In the genomic region with DNA sequence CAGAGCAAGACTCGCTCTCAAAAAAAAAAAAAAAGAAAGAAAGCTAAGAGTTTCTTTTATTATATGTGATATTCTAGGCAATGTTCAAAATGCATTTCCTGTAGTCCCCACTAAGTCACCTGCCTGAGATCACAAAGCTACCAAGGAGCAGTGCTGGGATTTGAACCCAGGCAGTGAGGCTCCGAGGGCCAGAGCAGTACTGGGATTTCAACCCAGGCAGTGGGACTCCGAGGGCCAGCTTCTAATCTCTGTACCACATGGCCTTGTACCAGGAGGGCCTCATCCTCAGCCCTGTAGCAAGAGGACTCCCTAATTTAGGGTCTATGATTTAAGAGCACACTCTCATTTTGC, we compare ENCODE assay signal across 8 cellular contexts. TPM values are rescaled to one million over a fixed set of nuclear protein-coding genes. Genes with fewer than 3 reads are reported as not detected.
DNase-seq lines count a peak whose midpoint lies in the region; ATAC-seq and TF ChIP-seq lines count a peak whose summit lies in the region.

No MANE protein-coding gene starts in this region.

- TF ChIP-seq EP300 in tibial nerve (IDR thresholded peaks at IDR 0.05) = no peak

- TF ChIP-seq CTCF in tibial nerve (IDR thresholded peaks at IDR 0.05) = no peak

- peak overlapping the region; percentile 71 for H3K27ac Mint-ChIP-seq in activated T-cell treated with anti-CD3 and anti-CD28 coated beads, Interleukin-2, amount 50 U/mL, for 72 hours

- peaks cover 0 to 5% of the 10 kb centered on the region in 2 donors for H3K36me3 Mint-ChIP-seq in activated T-cell treated with anti-CD3 and anti-CD28 coated beads, Interleukin-2, amount 50 U/mL, for 72 hours (ENCODE audit: insufficient read depth in 2 of 2)
- H3K36me3 Mint-ChIP-seq in activated T-cell treated with anti-CD3 and anti-CD28 coated beads, Interleukin-2, amount 50 U/mL, for 4 hours (ENCODE audit: insufficient read depth) = peaks cover 5% of the 10 kb centered on the region

- H3K4me1 Mint-ChIP-seq in activated T-cell treated with anti-CD3 and anti-CD28 coated beads, Interleukin-2, amount 50 U/mL, for 72 hours (ENCODE audit: low read depth) = peaks cover 54% of the 10 kb centered on the region
- peaks cover 56% of the 10 kb centered on the region for H3K4me1 Mint-ChIP-seq in activated T-cell treated with anti-CD3 and anti-CD28 coated beads, Interleukin-2, amount 50 U/mL, for 4 hours (ENCODE audit: low read depth)

- no peak for ATAC-seq in activated T-cell treated with anti-CD3 and anti-CD28 coated beads, Interleukin-2, amount 50 U/mL, for 72 hours (replicated peaks in 1 of 2)
- no peak for ATAC-seq in activated T-cell treated with anti-CD3 and anti-CD28 coated beads, Interleukin-2, amount 50 U/mL, for 4 hours
- ATAC-seq in esophagus mucosa = no peak

- H3K4me1 ChIP-seq in muscle layer of colon (ENCODE audit: insufficient read depth, low read length) (peaks cover 73% of the 10 kb centered on the region), tibial nerve (peaks cover 11 to 75% (median 71%) of the 10 kb centered on the region in 4 donors)

- no peak overlapping the region for H3K4me3 ChIP-seq in muscle layer of colon (ENCODE audit: low read depth in 1 of 2, low read length in 2 of 2)
- H3K4me3 ChIP-seq in tibial nerve = no peak overlapping the region

- TF ChIP-seq POLR2A in tibial nerve (IDR thresholded peaks at IDR 0.05) = no peak

- H3K36me3 ChIP-seq in muscle layer of colon (ENCODE audit: insufficient read depth, low read length) (peaks cover 4% of the 10 kb centered on the region), tibial nerve (peaks cover 0 to 3% (median 0%) of the 10 kb centered on the region in 3 donors)

- H3K4me3 Mint-ChIP-seq in activated T-cell treated with anti-CD3 and anti-CD28 coated beads, Interleukin-2, amount 50 U/mL, for 72 hours = peak overlapping the region in 1 of 2 donors; percentile 12
- no peak overlapping the region for H3K4me3 Mint-ChIP-seq in activated T-cell treated with anti-CD3 and anti-CD28 coated beads, Interleukin-2, amount 50 U/mL, for 4 hours

- H3K27ac ChIP-seq in caudate nucleus (ENCODE audit: low read depth, low read length) (peak overlapping the region; percentile 98), muscle layer of colon (ENCODE audit: low read depth, low read length) (peak overlapping the region; percentile 99), tibial nerve (peak overlapping the region; percentile 86 to 100 (median 96))

- H3K27me3 ChIP-seq in muscle layer of colon (ENCODE audit: control insufficient read depth in 1 of 2, insufficient read depth in 2 of 2, low read length in 2 of 2) (no peaks in the 10 kb centered on the region), tibial nerve (no peaks in the 10 kb centered on the region)

- H3K9ac ChIP-seq in muscle layer of colon (ENCODE audit: low read length) = peak overlapping the region; percentile 80

- WGBS in tibial nerve, 2 donors = 86 to 89% methylated on average over 3 of the region's 3 CpGs

- no peaks in the 10 kb centered on the region for H3K9me3 Mint-ChIP-seq in activated T-cell treated with anti-CD3 and anti-CD28 coated beads, Interleukin-2, amount 50 U/mL, for 72 hours
- no peaks in the 10 kb centered on the region for H3K9me3 Mint-ChIP-seq in activated T-cell treated with anti-CD3 and anti-CD28 coated beads, Interleukin-2, amount 50 U/mL, for 4 hours

- H3K27me3 Mint-ChIP-seq in activated T-cell treated with anti-CD3 and anti-CD28 coated beads, Interleukin-2, amount 50 U/mL, for 72 hours (ENCODE audit: low read depth) = no peaks in the 10 kb centered on the region
- H3K27me3 Mint-ChIP-seq in activated T-cell treated with anti-CD3 and anti-CD28 coated beads, Interleukin-2, amount 50 U/mL, for 4 hours (ENCODE audit: low read depth) = no peaks in the 10 kb centered on the region

- no peak for DNase-seq in activated T-cell treated with anti-CD3 and anti-CD28 coated beads, Interleukin-2, amount 50 U/mL, for 72 hours
- DNase-seq in activated T-cell treated with anti-CD3 and anti-CD28 coated beads, Interleukin-2, amount 50 U/mL, for 4 hours = no peak
- DNase-seq in caudate nucleus (lab: John Stamatoyannopoulos, UW) = no peak
- DNase-seq in tibial nerve (ENCODE audit: low spot score in 2 of 2) = no peak
- no peak for DNase-seq in NCI-H2107 (lab: John Stamatoyannopoulos, UW)
- no peak for DNase-seq in NK-92 (lab: John Stamatoyannopoulos, UW; ENCODE audit: unreplicated experiment)

- H3K9me3 ChIP-seq in muscle layer of colon (ENCODE audit: low read length) = no peaks in the 10 kb centered on the region
- no peaks in the 10 kb centered on the region for H3K9me3 ChIP-seq in tibial nerve

RNA-seq across cellular contexts. Expression of a gene that starts 39.7 kb away (rescaled TPM):
- 10 to 100 TPM; 34.3 to 40.1 TPM for total RNA-seq in activated T-cell treated with anti-CD3 and anti-CD28 coated beads, Interleukin-2, amount 50 U/mL, for 72 hours
- total RNA-seq in activated T-cell treated with anti-CD3 and anti-CD28 coated beads, Interleukin-2, amount 50 U/mL, for 4 hours = 10 to 100 TPM; 15.6 to 18.7 (median 17.5) TPM
- total RNA-seq in tibial nerve (10 to 100 TPM; 45.3 to 69.9 (median 49.8) TPM), esophagus mucosa (27.4 TPM)
